Comparison of ENCODE assay signal across 20 cellular contexts in the genomic region with DNA sequence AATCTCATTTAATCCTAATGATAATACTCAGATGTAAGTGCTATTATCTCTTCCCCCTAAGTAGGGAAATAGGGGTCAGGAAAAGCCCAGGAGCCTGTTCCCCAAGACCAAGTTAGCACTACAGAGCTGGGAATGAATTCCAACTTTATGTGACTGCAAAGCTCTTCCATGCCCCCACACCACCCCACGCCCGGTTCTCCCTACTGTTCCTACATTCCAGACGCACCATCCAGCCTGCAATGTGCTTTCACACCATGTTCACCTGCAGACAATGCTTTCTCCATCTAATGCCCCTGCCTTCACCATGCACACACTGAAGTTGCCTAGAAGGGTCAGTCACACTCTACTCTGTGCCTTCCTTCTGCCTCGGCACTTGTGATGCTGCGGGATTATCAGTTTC. TPM values are rescaled to one million over a fixed set of nuclear protein-coding genes. Genes with fewer than 3 reads are reported as not detected.
DNase-seq lines count a peak whose midpoint lies in the region; ATAC-seq and TF ChIP-seq lines count a peak whose summit lies in the region.
"Had no signal": no experiment of that assay in that cellular context is flagged by ENCODE, and none has a peak within 500 bp of the region (broad histone marks: within the 10 kb centered on the region; RNA-seq: fewer than 3 reads in every experiment).

No MANE protein-coding gene starts in this region.

- H2BK120ac ChIP-seq in IMR-90 (ENCODE audit: low read depth, low read length): 0 out of 2 replicates have a peak overlapping the region, but pooled peaks have one; percentile 1

- H3K56ac ChIP-seq in IMR-90 (ENCODE audit: extremely low read depth, insufficient read depth, low read length): no peak overlapping the region

- peak overlapping the region; percentile 8 for H3K27ac Mint-ChIP-seq in progenitor cell of endocrine pancreas
- H3K27ac Mint-ChIP-seq: CD4-positive, alpha-beta T cell; IgD-negative memory B cell had no signal

- H4K20me1 ChIP-seq in IMR-90 (ENCODE audit: insufficient read depth, low read length): no peaks in the 10 kb centered on the region
- H4K20me1 ChIP-seq: BLaER1 had no signal

- ATAC-seq in IMR-90 (ENCODE audit: low read depth) (no peak), left ventricle myocardium superior (peak; percentile 3), HG03520 (IDR thresholded peaks at IDR 0.05; ENCODE audit: unreplicated experiment) (no peak)
- ATAC-seq: HCT116, Panc1 had no signal

- peak; percentile 52 for DNase-seq in D341Med (ENCODE audit: low spot score)
- no peak for DNase-seq in IMR-90
- DNase-seq in left ventricle myocardium superior: no peak
- no peak for DNase-seq in progenitor cell of endocrine pancreas (ENCODE audit: low spot score, unreplicated experiment)
- DNase-seq in Kasumi-1 (lab: John Stamatoyannopoulos, UW): no peak
- DNase-seq in COLO829 (ENCODE audit: low spot score): no peak
- no peak for DNase-seq in activated CD4-positive, CD25-positive, alpha-beta regulatory T cell (lab: John Stamatoyannopoulos, UW)
- DNase-seq: CD4-positive, alpha-beta T cell; DMS153; NCI-H1694; NCI-H2081; NCI-H2171 treated with DMSO at 0.1 percent for 48 hours; NCI-H526 treated with DMSO at 0.1 percent for 48 hours had no signal

- no peak overlapping the region for H3K4me2 ChIP-seq in IMR-90 (ENCODE audit: low read depth, low read length)
- H3K4me2 ChIP-seq: BLaER1 had no signal

- in situ Hi-C loops in IMR-90 (cut with MboI; ENCODE audit: low sequenced_read_pairs): no loop called here

- no peak for TF ChIP-seq RAD21 in IMR-90 (IDR thresholded peaks at IDR 0.05; ENCODE audit: low read length)

- no peak for TF ChIP-seq POLR2A in IMR-90 (IDR thresholded peaks at IDR 0.05; ENCODE audit: low read depth, low read length)

- H4K91ac ChIP-seq in IMR-90 (ENCODE audit: insufficient read depth, low read depth, low read length): no peak overlapping the region

- H4K5ac ChIP-seq in IMR-90 (ENCODE audit: low read depth, low read length): no peak overlapping the region

- no peaks in the 10 kb centered on the region for H3K27me3 Mint-ChIP-seq in progenitor cell of endocrine pancreas

- H3K27ac ChIP-seq in IMR-90 (ENCODE audit: insufficient read depth, low read length): no peak overlapping the region
- H3K27ac ChIP-seq: BLaER1, GM23248, SJSA1 had no signal

- peaks cover 3% of the 10 kb centered on the region for H3K27me3 ChIP-seq in IMR-90 (ENCODE audit: control insufficient read depth, insufficient read depth, low read length)
- H3K27me3 ChIP-seq: BLaER1, SJSA1 had no signal

- no peak overlapping the region for H2AK5ac ChIP-seq in IMR-90 (ENCODE audit: low read depth, low read length)

- H3K14ac ChIP-seq in IMR-90 (replicated peaks; ENCODE audit: low read depth, low read length): no peak overlapping the region

- H2AK9ac ChIP-seq in IMR-90 (replicated peaks; ENCODE audit: low read depth, low read length, poor library complexity): no peak overlapping the region

- intact Hi-C loops in IMR-90 (cut with micrococcal nuclease): no loop called here
- intact Hi-C loops in left ventricle myocardium superior (cut with micrococcal nuclease): no loop called here

- peaks cover 19% of the 10 kb centered on the region for H3K4me1 Mint-ChIP-seq in progenitor cell of endocrine pancreas (ENCODE audit: low read depth)

- no peak overlapping the region for H2BK20ac ChIP-seq in IMR-90 (ENCODE audit: low read depth, low read length)

- H3K36me3 ChIP-seq in IMR-90 (ENCODE audit: control insufficient read depth, insufficient read depth, low read length): no peaks in the 10 kb centered on the region
- H3K36me3 ChIP-seq: BLaER1, SJSA1 had no signal

- H3K9me3 Mint-ChIP-seq in progenitor cell of endocrine pancreas (ENCODE audit: low read depth): no peaks in the 10 kb centered on the region

- H3K36me3 Mint-ChIP-seq in progenitor cell of endocrine pancreas (ENCODE audit: insufficient read depth): peaks cover 21% of the 10 kb centered on the region
- H3K36me3 Mint-ChIP-seq: IgD-negative memory B cell had no signal

- H4K8ac ChIP-seq in IMR-90 (ENCODE audit: low read depth in 2 of 2, low read length in 2 of 2): no peak overlapping the region

- no peaks in the 10 kb centered on the region for H3K9me3 ChIP-seq in IMR-90 (ENCODE audit: control insufficient read depth, insufficient read depth, low read length)
- H3K9me3 ChIP-seq: BLaER1, SJSA1 had no signal

- CTCF ChIA-PET in IMR-90 (lab: Yijun Ruan, JAX): no interaction called here

- H3K79me1 ChIP-seq in IMR-90 (ENCODE audit: low read depth in 1 of 2, low read length in 2 of 2): no peaks in the 10 kb centered on the region

- H3K4ac ChIP-seq in IMR-90 (ENCODE audit: low read depth, low read length): 0 out of 2 replicates have a peak overlapping the region, but pooled peaks have one; percentile 21

- dilution Hi-C loops in IMR-90 (cut with HindIII; ENCODE audit: low sequenced_read_pairs, unreplicated experiment): no loop called here

- no peak overlapping the region for H3K4me3 ChIP-seq in IMR-90 (ENCODE audit: insufficient read depth, low read depth, low read length)
- H3K4me3 ChIP-seq: BLaER1, GM23248, SJSA1 had no signal

- H3K4me1 ChIP-seq in IMR-90 (ENCODE audit: control insufficient read depth, insufficient read depth, low read length): peaks cover 7% of the 10 kb centered on the region

- WGBS in IMR-90 (ENCODE audit: extremely low coverage in 2 of 2, insufficient read length in 1 of 2), 2 experiments: 100% methylated on average over 3 of the region's 5 CpGs; no CpG with 5 or more reads in 1 of the 2 experiments

- no peak overlapping the region for H3K23ac ChIP-seq in IMR-90 (ENCODE audit: low read depth, low read length)

- H3K9me1 ChIP-seq in IMR-90 (ENCODE audit: insufficient read depth, low read length): peaks cover 7% of the 10 kb centered on the region; the same call in 1 of the 2 replicates

- H2BK5ac ChIP-seq in IMR-90 (ENCODE audit: low read depth, low read length, poor library complexity, severe bottlenecking): no peak overlapping the region

- POLR2A ChIA-PET in IMR-90 (lab: Charles Lee; ENCODE audit: unreplicated experiment): no interaction called here

- no peak overlapping the region for H2AFZ ChIP-seq in IMR-90 (replicated peaks; ENCODE audit: low read length, poor library complexity)
- H2AFZ ChIP-seq: GM23248 had no signal

- H3K18ac ChIP-seq in IMR-90 (ENCODE audit: low read depth, low read length): no peak overlapping the region

- no peak for TF ChIP-seq CTCF in IMR-90 (conservative IDR thresholded peaks at IDR 0.05; ENCODE audit: low read depth, low read length)
- no peak for TF ChIP-seq CTCF in progenitor cell of endocrine pancreas (IDR thresholded peaks at IDR 0.05; ENCODE audit: unreplicated experiment)

- H3K9ac ChIP-seq in IMR-90 (ENCODE audit: low read depth, low read length): no peak overlapping the region
- H3K9ac ChIP-seq: BLaER1, GM23248 had no signal

- H3K4me3 Mint-ChIP-seq in progenitor cell of endocrine pancreas (ENCODE audit: low read depth): no peak overlapping the region
- H3K4me3 Mint-ChIP-seq: CD4-positive, alpha-beta T cell; IgD-negative memory B cell had no signal

- no TSS peak for BruUV-seq in IMR-90 (replicated peaks; lab: Mats Ljungman, UMichigan)

- no peak overlapping the region; the same call in 2 of the 3 replicates for H2BK15ac ChIP-seq in IMR-90 (ENCODE audit: low read depth, low read length)

TF ChIP-seq in IMR-90, 13 proteins besides CTCF, POLR2A, EP300 and RAD21:
- TF ChIP-seq MAZ (IDR thresholded peaks at IDR 0.05; ENCODE audit: borderline replicate concordance, low read depth, low read length) (no peak), MAFK (IDR thresholded peaks at IDR 0.05; ENCODE audit: low read depth, low read length) (no peak), RFX5 (IDR thresholded peaks at IDR 0.05; ENCODE audit: low read depth, low read length) (no peak), NFE2L2 (IDR thresholded peaks at IDR 0.05; ENCODE audit: low read depth, low read length) (no peak), SMC3 (IDR thresholded peaks at IDR 0.05; ENCODE audit: low read depth, low read length) (no peak), FOS (IDR thresholded peaks at IDR 0.05; ENCODE audit: low read depth, low read length) (no peak), CHD1 (IDR thresholded peaks at IDR 0.05; ENCODE audit: low read depth, low read length) (no peak), RCOR1 (IDR thresholded peaks at IDR 0.05; ENCODE audit: insufficient replicate concordance, low read length) (no peak), MXI1 (IDR thresholded peaks at IDR 0.05; ENCODE audit: borderline replicate concordance, low read depth, low read length) (no peak), ELK1 (IDR thresholded peaks at IDR 0.05; ENCODE audit: borderline replicate concordance, low read depth, low read length) (no peak), BHLHE40 (IDR thresholded peaks at IDR 0.05; ENCODE audit: low read depth, low read length) (no peak), CEBPB (IDR thresholded peaks at IDR 0.05; ENCODE audit: low read depth, low read length) (no peak)
- TF ChIP-seq, protein P1, sequence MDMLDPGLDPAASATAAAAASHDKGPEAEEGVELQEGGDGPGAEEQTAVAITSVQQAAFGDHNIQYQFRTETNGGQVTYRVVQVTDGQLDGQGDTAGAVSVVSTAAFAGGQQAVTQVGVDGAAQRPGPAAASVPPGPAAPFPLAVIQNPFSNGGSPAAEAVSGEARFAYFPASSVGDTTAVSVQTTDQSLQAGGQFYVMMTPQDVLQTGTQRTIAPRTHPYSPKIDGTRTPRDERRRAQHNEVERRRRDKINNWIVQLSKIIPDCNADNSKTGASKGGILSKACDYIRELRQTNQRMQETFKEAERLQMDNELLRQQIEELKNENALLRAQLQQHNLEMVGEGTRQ (IDR thresholded peaks at IDR 0.05; ENCODE audit: low read depth, low read length): no peak
TF ChIP-seq in IMR-90: peak in this region for 0.

RNA-seq across cellular contexts. Expression of gene SORBS2, which starts 14.4 kb away (rescaled TPM):
- under 0.01 and 0.18 TPM in 2 replicates for total RNA-seq in IMR-90 (2012; rRNA removed)
- polyA plus RNA-seq in IMR-90 (2012; rRNA removed): 0.29 TPM in 1 of 2 replicates, not detected in the other
- polyA plus RNA-seq in IMR-90 (2012; cell fraction: cytosol; rRNA removed): 0.03 TPM in 1 of 2 replicates, not detected in the other
- polyA plus RNA-seq in IMR-90 (2012; cell fraction: nucleus; rRNA removed; ENCODE audit: low replicate concordance): 0.25 TPM in 1 of 2 replicates, not detected in the other
- 911 TPM for total RNA-seq in left ventricle myocardium superior
- total RNA-seq in progenitor cell of endocrine pancreas: 92.6 and 94.2 TPM in 2 replicates
- total RNA-seq: CD4-positive, alpha-beta T cell had no signal
- polyA plus RNA-seq: IgD-negative memory B cell had no signal

Comparison
In these comparisons a context has a peak if more than half of its experiments do, and no peak if none do; other contexts are left out.
1. RNA of gene SORBS2, which starts 14.4 kb away (total RNA-seq): 911 TPM in left ventricle myocardium superior (single experiment) and 92.6 to 94.2 TPM in progenitor cell of endocrine pancreas; under 0.01 to 0.18 TPM in IMR-90; every median in the first group is over 10 times any median in the second.